In the genomic region with DNA sequence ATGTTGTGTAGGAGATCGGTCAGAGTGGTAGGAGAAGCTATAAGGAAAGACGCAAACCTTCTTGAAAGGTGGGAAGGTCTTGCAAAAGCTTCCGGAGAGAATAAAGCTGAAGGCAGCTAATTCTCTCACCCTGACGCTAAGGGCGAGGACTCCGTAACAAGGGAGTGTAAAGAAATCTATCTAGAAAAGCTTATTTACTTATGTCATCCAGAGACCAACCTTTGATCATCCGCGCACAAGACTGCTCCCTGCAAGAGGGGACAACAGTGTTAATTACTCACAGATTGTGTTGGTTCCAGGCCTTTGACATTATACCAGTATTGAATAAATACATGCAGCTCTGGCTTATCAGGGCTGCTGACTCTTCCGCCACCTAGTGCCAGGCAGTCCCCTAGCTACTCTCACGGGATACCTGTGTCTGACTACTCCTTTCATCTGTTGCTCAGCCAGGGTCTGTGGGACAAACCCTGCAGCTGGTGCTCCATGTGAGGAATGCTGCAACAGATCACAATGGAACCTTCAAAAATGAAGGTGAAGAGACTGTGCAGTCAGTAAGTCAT, we compare ENCODE assay signal across 8 cellular contexts.
DNase-seq lines count a peak whose midpoint lies in the region; ATAC-seq and TF ChIP-seq lines count a peak whose summit lies in the region.

No MANE protein-coding gene starts in this region.

- H2AFZ ChIP-seq in ACC112 (ENCODE audit: low read length, unreplicated experiment) = no peak overlapping the region

- H3K4me1 Mint-ChIP-seq in T-helper 17 cell = no peaks in the 10 kb centered on the region

- H3K27me3 Mint-ChIP-seq in T-helper 17 cell = no peaks in the 10 kb centered on the region

- peak; percentile 91 for TF ChIP-seq CTCF in VCaP (conservative IDR thresholded peaks at IDR 0.05)
- TF ChIP-seq CTCF in upper lobe of left lung (IDR thresholded peaks at IDR 0.05) = no peak

- no peaks in the 10 kb centered on the region for H3K79me2 ChIP-seq in ACC112 (ENCODE audit: control insufficient read depth, insufficient read depth, low read length, unreplicated experiment)

- H3K27ac Mint-ChIP-seq in T-helper 17 cell = no peak overlapping the region

- H3K27ac ChIP-seq in ACC112 (ENCODE audit: low read depth, low read length) (peak overlapping the region; percentile 95), VCaP (no peak overlapping the region), upper lobe of left lung (no peak overlapping the region)

- TF ChIP-seq POLR2A in upper lobe of left lung (IDR thresholded peaks at IDR 0.05) = no peak

- no peaks in the 10 kb centered on the region for H3K36me3 Mint-ChIP-seq in T-helper 17 cell (ENCODE audit: low read depth)

- H3K4me3 ChIP-seq in ACC112 (ENCODE audit: low read depth, low read length) (no peak overlapping the region), upper lobe of left lung (no peak overlapping the region)

- 59 to 62% methylated on average over 10 of the region's 10 CpGs for WGBS in upper lobe of left lung, 2 donors

- H3K4me1 ChIP-seq in ACC112 (ENCODE audit: control insufficient read depth, insufficient read depth, low read length, unreplicated experiment) (peaks cover 27% of the 10 kb centered on the region), upper lobe of left lung (no peaks in the 10 kb centered on the region)

- H3K36me3 ChIP-seq in ACC112 (ENCODE audit: insufficient read depth, low read length) = no peaks in the 10 kb centered on the region
- H3K36me3 ChIP-seq in upper lobe of left lung = no peaks in the 10 kb centered on the region

- peak; percentile 45 for DNase-seq in HCEC 1CT
- DNase-seq in iPS DF 19.7 (ENCODE audit: low read depth, low spot score) = peak; percentile 20
- no peak for DNase-seq in upper lobe of left lung
- DNase-seq in T-helper 17 cell = no peak
- DNase-seq in NCI-H2107 treated with DMSO at 0.1 percent for 48 hours (lab: John Stamatoyannopoulos, UW; ENCODE audit: unreplicated experiment) = no peak

- H3K4me3 Mint-ChIP-seq in T-helper 17 cell = no peak overlapping the region

- ATAC-seq in upper lobe of left lung (ENCODE audit: low FRiP score in 2 of 2) = no peak
- no peak for ATAC-seq in T-helper 17 cell
- ATAC-seq in HG02970 (IDR thresholded peaks at IDR 0.05; ENCODE audit: low FRiP score, unreplicated experiment) = no peak

- TF ChIP-seq EP300 in upper lobe of left lung (IDR thresholded peaks at IDR 0.05) = no peak

- H3K9me3 ChIP-seq in upper lobe of left lung = no peaks in the 10 kb centered on the region
- no peaks in the 10 kb centered on the region for H3K9me3 ChIP-seq in T-helper 17 cell (ENCODE audit: control insufficient read depth, low read length, poor library complexity, severe bottlenecking)

- H3K27me3 ChIP-seq in ACC112 (ENCODE audit: insufficient read depth, low read length) (no peaks in the 10 kb centered on the region), upper lobe of left lung (no peaks in the 10 kb centered on the region)

Comparison
In these comparisons a context has a peak if more than half of its experiments do, and no peak if none do; other contexts are left out.
1. DNase-seq: peak in HCEC 1CT (single experiment) and iPS DF 19.7 (single experiment); none in upper lobe of left lung (0 of 2), T-helper 17 cell (0 of 3) and NCI-H2107 treated with DMSO at 0.1 percent for 48 hours (single experiment).